Comparison of ENCODE assay signal across 13 cellular contexts in genomic region chr10:67696029-67696428, GRCh38. TPM values are rescaled to one million over a fixed set of nuclear protein-coding genes. Genes with fewer than 3 reads are reported as not detected.
DNase-seq lines count a peak whose midpoint lies in the region; ATAC-seq and TF ChIP-seq lines count a peak whose summit lies in the region.
"Had no signal": no experiment of that assay in that cellular context is flagged by ENCODE, and none has a peak within 500 bp of the region (broad histone marks: within the 10 kb centered on the region; RNA-seq: fewer than 3 reads in every experiment).

Gene CTNNA3 (minus strand): TSS chr10:67696195.

- no peaks in the 10 kb centered on the region for H3K36me3 Mint-ChIP-seq in stimulated activated memory B cell treated with anti-CD40 and anti-IgM and Interleukin-4, amounts not matched to agents 10 μg/mL and 1 μg/mL and 100 μg/mL, for 72 hours
- peaks cover 9% of the 10 kb centered on the region for H3K36me3 Mint-ChIP-seq in glutamatergic neuron (ENCODE audit: unreplicated experiment)

- H3K27ac ChIP-seq in left ventricle myocardium inferior (replicated peaks) (peak within 1 kb of the TSS; percentile 93), tibial artery (peak within 1 kb of the TSS; percentile 73 to 76)

- H3K36me3 ChIP-seq in left ventricle myocardium inferior (no peaks in the 10 kb centered on the region), tibial artery (no peaks in the 10 kb centered on the region)

- no peak within 1 kb of the TSS for H3K4me3 Mint-ChIP-seq in stimulated activated memory B cell treated with anti-CD40 and anti-IgM and Interleukin-4, amounts not matched to agents 10 μg/mL and 1 μg/mL and 100 μg/mL, for 72 hours
- no peak within 1 kb of the TSS for H3K4me3 Mint-ChIP-seq in glutamatergic neuron (ENCODE audit: unreplicated experiment)
- H3K4me3 Mint-ChIP-seq: activated CD8-positive, alpha-beta T cell treated with anti-CD3 and anti-CD28 coated beads, Interleukin-2, amount 10 ng/mL, durations not matched to agents 7 days and 5 days had no signal

- H3K27me3 ChIP-seq in left ventricle myocardium inferior (ENCODE audit: low read depth) (no peaks in the 10 kb centered on the region), tibial artery (no peaks in the 10 kb centered on the region)

- DNase-seq in left ventricle myocardium inferior (no peak), tibial artery (no peak), glutamatergic neuron (no peak), SK-N-DZ (ENCODE audit: low spot score) (no peak)
- DNase-seq: activated CD8-positive, alpha-beta T cell treated with anti-CD3 and anti-CD28 coated beads, Interleukin-2, amount 10 ng/mL, durations not matched to agents 7 days and 5 days; anterior cingulate cortex; KG1; NCI-H526; retina had no signal

- H3K9me3 ChIP-seq in left ventricle myocardium inferior (replicated peaks) (peaks cover 2% of the 10 kb centered on the region), tibial artery (no peaks in the 10 kb centered on the region)

- ATAC-seq in GM19351 (IDR thresholded peaks at IDR 0.05; ENCODE audit: unreplicated experiment) (peak; percentile 77), HG03342 (IDR thresholded peaks at IDR 0.05; ENCODE audit: unreplicated experiment) (peak; percentile 80), HG02610 (IDR thresholded peaks at IDR 0.05; ENCODE audit: unreplicated experiment) (no peak)
- no peak for ATAC-seq in stimulated activated memory B cell treated with anti-CD40 and anti-IgM and Interleukin-4, amounts not matched to agents 10 μg/mL and 1 μg/mL and 100 μg/mL, for 72 hours
- ATAC-seq: activated CD8-positive, alpha-beta T cell treated with anti-CD3 and anti-CD28 coated beads, Interleukin-2, amount 10 ng/mL, durations not matched to agents 7 days and 5 days had no signal

- peaks cover 35% of the 10 kb centered on the region for H3K27me3 Mint-ChIP-seq in stimulated activated memory B cell treated with anti-CD40 and anti-IgM and Interleukin-4, amounts not matched to agents 10 μg/mL and 1 μg/mL and 100 μg/mL, for 72 hours
- H3K27me3 Mint-ChIP-seq in glutamatergic neuron (ENCODE audit: unreplicated experiment), result no peaks in the 10 kb centered on the region

- H3K27ac Mint-ChIP-seq in stimulated activated memory B cell treated with anti-CD40 and anti-IgM and Interleukin-4, amounts not matched to agents 10 μg/mL and 1 μg/mL and 100 μg/mL, for 72 hours, result no peak within 1 kb of the TSS
- H3K27ac Mint-ChIP-seq in glutamatergic neuron (ENCODE audit: unreplicated experiment), result no peak within 1 kb of the TSS
- H3K27ac Mint-ChIP-seq: activated CD8-positive, alpha-beta T cell treated with anti-CD3 and anti-CD28 coated beads, Interleukin-2, amount 10 ng/mL, durations not matched to agents 7 days and 5 days had no signal

- no peaks in the 10 kb centered on the region for H3K4me1 Mint-ChIP-seq in stimulated activated memory B cell treated with anti-CD40 and anti-IgM and Interleukin-4, amounts not matched to agents 10 μg/mL and 1 μg/mL and 100 μg/mL, for 72 hours
- peaks cover 2% of the 10 kb centered on the region for H3K4me1 Mint-ChIP-seq in glutamatergic neuron (ENCODE audit: low read depth, unreplicated experiment)

- peak within 1 kb of the TSS; percentile 61 for H3K4me3 ChIP-seq in left ventricle myocardium inferior
- H3K4me3 ChIP-seq in tibial artery, result peak within 1 kb of the TSS; percentile 40 to 49

- H3K4me1 ChIP-seq in left ventricle myocardium inferior (peaks cover 22% of the 10 kb centered on the region), tibial artery (peaks cover 0 to 39% (median 5%) of the 10 kb centered on the region in 4 donors)

- TF ChIP-seq CTCF in left ventricle myocardium inferior (IDR thresholded peaks at IDR 0.05; ENCODE audit: borderline replicate concordance), result no peak
- TF ChIP-seq CTCF in tibial artery (IDR thresholded peaks at IDR 0.05), result no peak
- no peak for TF ChIP-seq CTCF in glutamatergic neuron (IDR thresholded peaks at IDR 0.05; ENCODE audit: partially characterized antibody, unreplicated experiment)

- intact Hi-C loops in left ventricle myocardium inferior (cut with micrococcal nuclease), result loop anchor here (10.0 kb wide), 1 partner anchor 89 kb away; no protein-coding TSS in a partner anchor
- intact Hi-C loops in tibial artery (cut with DNase I; ENCODE audit: low total_unique reads), result no loop called here

- peaks cover 2% of the 10 kb centered on the region for H3K9me3 Mint-ChIP-seq in stimulated activated memory B cell treated with anti-CD40 and anti-IgM and Interleukin-4, amounts not matched to agents 10 μg/mL and 1 μg/mL and 100 μg/mL, for 72 hours
- peaks cover 1% of the 10 kb centered on the region for H3K9me3 Mint-ChIP-seq in glutamatergic neuron (ENCODE audit: unreplicated experiment)

RNA-seq across cellular contexts. Expression of gene CTNNA3, which starts in this region (rescaled TPM):
- 159 TPM for total RNA-seq in left ventricle myocardium inferior
- total RNA-seq in glutamatergic neuron (ENCODE audit: unreplicated experiment), result 3.3 TPM
- polyA plus RNA-seq in SK-N-DZ (2014; cell fraction: cytosol; rRNA removed), result 0.03 and 0.05 TPM in 2 replicates
- polyA plus RNA-seq in SK-N-DZ (2014; cell fraction: nucleus; rRNA removed), result 0.34 and 0.49 TPM in 2 replicates

Comparison
In these comparisons a context has a peak if more than half of its experiments do, and no peak if none do; other contexts are left out.
1. RNA of gene CTNNA3 (total RNA-seq): 159 TPM in left ventricle myocardium inferior (single experiment); 3.3 TPM in glutamatergic neuron (single experiment); every median in the first group is over 10 times any median in the second.
2. ATAC-seq: peak in GM19351 (single experiment) and HG03342 (single experiment); none in stimulated activated memory B cell treated with anti-CD40 and anti-IgM and Interleukin-4, amounts not matched to agents 10 μg/mL and 1 μg/mL and 100 μg/mL, for 72 hours (single experiment) and HG02610 (single experiment).